10 cellular contexts compared by ENCODE assay signal in genomic region chr5:102762828-102763227, GRCh38. TPM values are rescaled to one million over a fixed set of nuclear protein-coding genes. Genes with fewer than 3 reads are reported as not detected.
DNase-seq lines count a peak whose midpoint lies in the region; ATAC-seq, FAIRE-seq and TF ChIP-seq lines count a peak whose summit lies in the region.
"Had no signal": no experiment of that assay in that cellular context is flagged by ENCODE, and none has a peak within 500 bp of the region (broad histone marks: within the 10 kb centered on the region; RNA-seq: fewer than 3 reads in every experiment).

No MANE protein-coding gene starts in this region.

- H3K4me3 Mint-ChIP-seq in activated CD4-positive, alpha-beta T cell treated with anti-CD3 and anti-CD28 coated beads, Interleukin-2, amount 10 ng/mL, durations not matched to agents 7 days and 5 days: no peak overlapping the region
- peak overlapping the region; percentile 73 for H3K4me3 Mint-ChIP-seq in stimulated activated effector memory CD8-positive, alpha-beta T cell treated with anti-CD3 and anti-CD28 coated beads, Interleukin-12 subunit alpha, Interleukin-12 subunit beta, amount 100 ng/mL, for 72 hours

- POLR2A ChIA-PET in activated CD4-positive, alpha-beta T cell treated with anti-CD3 and anti-CD28 coated beads, Interleukin-2, amount 10 ng/mL, durations not matched to agents 7 days and 5 days (lab: Charles Lee): interaction anchor here (0.7 kb wide), 1 partner anchor 791 kb away, joined by 4 read pairs; no protein-coding TSS in a partner anchor

- no peak overlapping the region for H3K4me3 ChIP-seq in bronchial epithelial cell (ENCODE audit: low read depth, low read length)
- H3K4me3 ChIP-seq in effector memory CD4-positive, alpha-beta T cell (ENCODE audit: insufficient read depth, low read depth, low read length, poor library complexity, severe bottlenecking): no peak overlapping the region

- no peak overlapping the region for H3K27ac ChIP-seq in effector memory CD4-positive, alpha-beta T cell (ENCODE audit: insufficient read depth, low read length, poor library complexity, severe bottlenecking)

- H3K36me3 ChIP-seq in bronchial epithelial cell (ENCODE audit: control insufficient read depth, insufficient read depth, low read length): no peaks in the 10 kb centered on the region
- H3K36me3 ChIP-seq in effector memory CD4-positive, alpha-beta T cell (ENCODE audit: control insufficient read depth, insufficient read depth, low read length): no peaks in the 10 kb centered on the region

- H3K27ac Mint-ChIP-seq in activated CD4-positive, alpha-beta T cell treated with anti-CD3 and anti-CD28 coated beads, Interleukin-2, amount 10 ng/mL, durations not matched to agents 7 days and 5 days: peak overlapping the region; percentile 74
- H3K27ac Mint-ChIP-seq in stimulated activated effector memory CD8-positive, alpha-beta T cell treated with anti-CD3 and anti-CD28 coated beads, Interleukin-12 subunit alpha, Interleukin-12 subunit beta, amount 100 ng/mL, for 72 hours: peak overlapping the region; percentile 33

- CTCF ChIA-PET in activated CD4-positive, alpha-beta T cell treated with anti-CD3 and anti-CD28 coated beads, Interleukin-2, amount 10 ng/mL, durations not matched to agents 7 days and 5 days (lab: Charles Lee): interaction anchor here (1.2 to 2.5 kb wide), 3 partner anchors 15 to 357 kb away, joined by 3 to 7 read pairs (median 5); partner anchors contain the start of genes GIN1 and PPIP5K2

- peak; percentile 31 for ATAC-seq in HG03354 (IDR thresholded peaks at IDR 0.05; ENCODE audit: poor library complexity, severe bottlenecking, unreplicated experiment)
- ATAC-seq in stimulated activated effector memory CD8-positive, alpha-beta T cell treated with anti-CD3 and anti-CD28 coated beads, Interleukin-12 subunit alpha, Interleukin-12 subunit beta, amount 100 ng/mL, for 72 hours: peak; percentile 49

- no peak for FAIRE-seq in bronchial epithelial cell (lab: Jason Lieb, UNC)

- H3K4me1 ChIP-seq in effector memory CD4-positive, alpha-beta T cell (ENCODE audit: control insufficient read depth, insufficient read depth, low read length, poor library complexity, severe bottlenecking): peaks cover 15% of the 10 kb centered on the region

- H3K9me3 Mint-ChIP-seq in activated CD4-positive, alpha-beta T cell treated with anti-CD3 and anti-CD28 coated beads, Interleukin-2, amount 10 ng/mL, durations not matched to agents 7 days and 5 days: no peaks in the 10 kb centered on the region
- no peaks in the 10 kb centered on the region for H3K9me3 Mint-ChIP-seq in stimulated activated effector memory CD8-positive, alpha-beta T cell treated with anti-CD3 and anti-CD28 coated beads, Interleukin-12 subunit alpha, Interleukin-12 subunit beta, amount 100 ng/mL, for 72 hours

- H3K27me3 ChIP-seq in bronchial epithelial cell (ENCODE audit: control insufficient read depth, insufficient read depth, low read length): no peaks in the 10 kb centered on the region
- no peaks in the 10 kb centered on the region for H3K27me3 ChIP-seq in effector memory CD4-positive, alpha-beta T cell (replicated peaks; ENCODE audit: control insufficient read depth, insufficient read depth, low read length, poor library complexity, severe bottlenecking)

- H3K9me3 ChIP-seq in effector memory CD4-positive, alpha-beta T cell (ENCODE audit: control insufficient read depth, low read length): no peaks in the 10 kb centered on the region

- H3K27me3 Mint-ChIP-seq in activated CD4-positive, alpha-beta T cell treated with anti-CD3 and anti-CD28 coated beads, Interleukin-2, amount 10 ng/mL, durations not matched to agents 7 days and 5 days: no peaks in the 10 kb centered on the region

- TF ChIP-seq CTCF in bronchial epithelial cell (IDR thresholded peaks at IDR 0.05; ENCODE audit: insufficient read depth, low read length, severe bottlenecking): no peak

- H3K4me1 Mint-ChIP-seq in activated CD4-positive, alpha-beta T cell treated with anti-CD3 and anti-CD28 coated beads, Interleukin-2, amount 10 ng/mL, durations not matched to agents 7 days and 5 days: peaks cover 69% of the 10 kb centered on the region
- H3K4me1 Mint-ChIP-seq in stimulated activated effector memory CD8-positive, alpha-beta T cell treated with anti-CD3 and anti-CD28 coated beads, Interleukin-12 subunit alpha, Interleukin-12 subunit beta, amount 100 ng/mL, for 72 hours: peaks cover 89% of the 10 kb centered on the region

- no peak for DNase-seq in activated CD4-positive, alpha-beta T cell treated with anti-CD3 and anti-CD28 coated beads, Interleukin-2, amount 10 ng/mL, durations not matched to agents 7 days and 5 days
- no peak for DNase-seq in activated CD4-positive, alpha-beta T cell treated with anti-CD3 and anti-CD28 coated beads for 4 hours
- DNase-seq in bronchial epithelial cell (ENCODE audit: low read depth) (peak; percentile 73), Ammon's horn (ENCODE audit: low spot score) (no peak), nucleus accumbens (lab: John Stamatoyannopoulos, UW) (no peak)
- DNase-seq in stimulated activated effector memory CD8-positive, alpha-beta T cell treated with anti-CD3 and anti-CD28 coated beads, Interleukin-12 subunit alpha, Interleukin-12 subunit beta, amount 100 ng/mL, for 72 hours (ENCODE audit: low spot score in 2 of 2): no peak
- DNase-seq in effector memory CD4-positive, alpha-beta T cell: no peak
- DNase-seq: NCI-H2081 treated with DMSO at 0.1 percent for 48 hours, posterior cingulate gyrus had no signal

- peaks cover 3% of the 10 kb centered on the region for H3K36me3 Mint-ChIP-seq in activated CD4-positive, alpha-beta T cell treated with anti-CD3 and anti-CD28 coated beads, Interleukin-2, amount 10 ng/mL, durations not matched to agents 7 days and 5 days (ENCODE audit: low read depth)
- H3K36me3 Mint-ChIP-seq in stimulated activated effector memory CD8-positive, alpha-beta T cell treated with anti-CD3 and anti-CD28 coated beads, Interleukin-12 subunit alpha, Interleukin-12 subunit beta, amount 100 ng/mL, for 72 hours: peaks cover 23% of the 10 kb centered on the region

RNA-seq across cellular contexts. Expression of gene PAM, which starts 7.7 kb away (rescaled TPM):
- total RNA-seq in activated CD4-positive, alpha-beta T cell treated with anti-CD3 and anti-CD28 coated beads, Interleukin-2, amount 10 ng/mL, durations not matched to agents 7 days and 5 days: 10 to 100 TPM; 15.0 to 15.9 TPM
- total RNA-seq in bronchial epithelial cell: 68.4 and 125 TPM in 2 replicates
